In genomic region chr5:149310947-149311675, GRCh38 we compare ENCODE assay signal across 9 cellular contexts. TPM values are rescaled to one million over a fixed set of nuclear protein-coding genes. Genes with fewer than 3 reads are reported as not detected.
DNase-seq lines count a peak whose midpoint lies in the region; ATAC-seq and TF ChIP-seq lines count a peak whose summit lies in the region.
"Had no signal": no experiment of that assay in that cellular context is flagged by ENCODE, and none has a peak within 500 bp of the region (broad histone marks: within the 10 kb centered on the region; RNA-seq: fewer than 3 reads in every experiment).

No MANE protein-coding gene starts in this region.

- ATAC-seq in left lung (peak; percentile 43), GM18858 (IDR thresholded peaks at IDR 0.05; ENCODE audit: unreplicated experiment) (no peak), HG02588 (IDR thresholded peaks at IDR 0.05; ENCODE audit: unreplicated experiment) (no peak), GM21825 (IDR thresholded peaks at IDR 0.05; ENCODE audit: unreplicated experiment) (no peak), GM21786 (IDR thresholded peaks at IDR 0.05; ENCODE audit: unreplicated experiment) (no peak)

- peaks cover 0 to 9% of the 10 kb centered on the region in 2 donors for H3K4me1 ChIP-seq in left lung

- DNase-seq in D341Med (ENCODE audit: low spot score) (peak; percentile 77), NCI-H2029 treated with DMSO at 0.1 percent for 48 hours (lab: John Stamatoyannopoulos, UW) (peak; percentile 16), dermis blood vessel endothelial cell (peak; percentile 95), left lung (no peak)
- DNase-seq: stimulated activated CD4-positive, alpha-beta T cell treated with anti-CD3 and anti-CD28 coated beads, Interleukin-4, amount 100 ng/mL, for 4 hours had no signal

- H3K36me3 ChIP-seq in left lung, result no peaks in the 10 kb centered on the region

- no peak for TF ChIP-seq CTCF in left lung (IDR thresholded peaks at IDR 0.05)

- no peaks in the 10 kb centered on the region for H3K27me3 ChIP-seq in left lung

- H3K9me3 ChIP-seq in left lung, result no peaks in the 10 kb centered on the region

- H3K4me3 ChIP-seq in left lung, result no peak overlapping the region

- H3K27ac ChIP-seq in left lung, result no peak overlapping the region

- intact Hi-C loops in left lung (cut with DNase I), result no loop called here

RNA-seq across cellular contexts. Expression of gene GRPEL2, which starts 34.2 kb away (rescaled TPM):
- 44.3 and 61.9 TPM in 2 replicates for total RNA-seq in dermis blood vessel endothelial cell
- total RNA-seq in left lung, result 10 to 100 TPM; 12.3 to 15.9 TPM

RNA-seq across cellular contexts. Expression of gene AFAP1L1, which starts 39.5 kb away (rescaled TPM):
- total RNA-seq in dermis blood vessel endothelial cell, result 234 and 264 TPM in 2 replicates
- 10 to 100 TPM; 14.2 to 17.0 TPM for total RNA-seq in left lung

RNA-seq across cellular contexts. Expression of gene PCYOX1L, which starts 46.7 kb away (rescaled TPM):
- total RNA-seq in dermis blood vessel endothelial cell (14.8 and 16.5 TPM in 2 replicates), left lung (10 to 100 TPM in 1 of 2 donors, 1 to 10 TPM in 1; 9.0 to 10.5 TPM)

Comparison
In these comparisons a context has a peak if more than half of its experiments do, and no peak if none do; other contexts are left out.
1. DNase-seq: peak in D341Med (single experiment), NCI-H2029 treated with DMSO at 0.1 percent for 48 hours (single experiment) and dermis blood vessel endothelial cell (single experiment); none in left lung (0 of 2).
2. RNA of gene AFAP1L1, which starts 39.5 kb away (total RNA-seq): 234 to 264 TPM in dermis blood vessel endothelial cell; 14.2 to 17.0 TPM in left lung; every median in the first group is over 10 times any median in the second.